1 cellular context compared by ENCODE assay signal in genomic region chr15:92831459-92832229, GRCh38.
TF ChIP-seq lines count a peak whose summit lies in the region.

No MANE protein-coding gene starts in this region.

TF ChIP-seq in SK-N-SH, 30 proteins besides CTCF, POLR2A, EP300 and RAD21 (continued from another document):
- TF ChIP-seq MXI1 (IDR thresholded peaks at IDR 0.05; ENCODE audit: low read depth, low read length) (peak; percentile 89), TAF1 (IDR thresholded peaks at IDR 0.05; ENCODE audit: borderline replicate concordance, low read depth, low read length) (peak; percentile 54), TEAD4 (IDR thresholded peaks at IDR 0.05; ENCODE audit: borderline replicate concordance, insufficient read depth) (peak; percentile 65; the same call in 1 of the 2 replicates), REST (IDR thresholded peaks at IDR 0.05; ENCODE audit: low read depth, low read length) (0 out of 2 replicates have a peak, but pooled peaks have one; percentile 27), FOXJ3 (CRISPR knock-in tag; IDR thresholded peaks at IDR 0.05) (no peak), PBX3 (IDR thresholded peaks at IDR 0.05) (peak; percentile 56), TCF12 (IDR thresholded peaks at IDR 0.05) (peak; percentile 74), NFIC (IDR thresholded peaks at IDR 0.05; ENCODE audit: borderline replicate concordance) (peak; percentile 18; the same call in 1 of the 2 replicates), FOSL2 (IDR thresholded peaks at IDR 0.05; ENCODE audit: borderline replicate concordance, low read depth) (peak; percentile 91), SMC3 (IDR thresholded peaks at IDR 0.05; ENCODE audit: low read depth, low read length) (peak; percentile 12; the same call in 1 of the 2 replicates), POLR2AphosphoS5 (IDR thresholded peaks at IDR 0.05; ENCODE audit: low read depth, low read length) (peak; percentile 90), RCOR1 (IDR thresholded peaks at IDR 0.05; ENCODE audit: low read length) (peak; percentile 8; the same call in 1 of the 2 replicates)
